In genomic region chr11:32658639-32659406, GRCh38 we compare ENCODE assay signal across 1 cellular context.
TF ChIP-seq lines count a peak whose summit lies in the region.

No MANE protein-coding gene starts in this region.

TF ChIP-seq in WTC11, 78 proteins besides CTCF, POLR2A, EP300 and RAD21 (continued from another document):
- TF ChIP-seq NR3C1 (CRISPR knock-in tag; conservative IDR thresholded peaks at IDR 0.05; ENCODE audit: low read depth) (no peak), NFATC4 (CRISPR knock-in tag; IDR thresholded peaks at IDR 0.05) (no peak), CBFB (CRISPR knock-in tag; IDR thresholded peaks at IDR 0.05; ENCODE audit: low read depth) (no peak), GABPB1 (CRISPR knock-in tag; IDR thresholded peaks at IDR 0.05) (no peak), HMGXB4 (CRISPR knock-in tag; IDR thresholded peaks at IDR 0.05) (no peak), ZNF232 (CRISPR knock-in tag; IDR thresholded peaks at IDR 0.05) (no peak), MXD4 (CRISPR knock-in tag; IDR thresholded peaks at IDR 0.05; ENCODE audit: borderline replicate concordance) (no peak)
- TF ChIP-seq, protein P1, sequence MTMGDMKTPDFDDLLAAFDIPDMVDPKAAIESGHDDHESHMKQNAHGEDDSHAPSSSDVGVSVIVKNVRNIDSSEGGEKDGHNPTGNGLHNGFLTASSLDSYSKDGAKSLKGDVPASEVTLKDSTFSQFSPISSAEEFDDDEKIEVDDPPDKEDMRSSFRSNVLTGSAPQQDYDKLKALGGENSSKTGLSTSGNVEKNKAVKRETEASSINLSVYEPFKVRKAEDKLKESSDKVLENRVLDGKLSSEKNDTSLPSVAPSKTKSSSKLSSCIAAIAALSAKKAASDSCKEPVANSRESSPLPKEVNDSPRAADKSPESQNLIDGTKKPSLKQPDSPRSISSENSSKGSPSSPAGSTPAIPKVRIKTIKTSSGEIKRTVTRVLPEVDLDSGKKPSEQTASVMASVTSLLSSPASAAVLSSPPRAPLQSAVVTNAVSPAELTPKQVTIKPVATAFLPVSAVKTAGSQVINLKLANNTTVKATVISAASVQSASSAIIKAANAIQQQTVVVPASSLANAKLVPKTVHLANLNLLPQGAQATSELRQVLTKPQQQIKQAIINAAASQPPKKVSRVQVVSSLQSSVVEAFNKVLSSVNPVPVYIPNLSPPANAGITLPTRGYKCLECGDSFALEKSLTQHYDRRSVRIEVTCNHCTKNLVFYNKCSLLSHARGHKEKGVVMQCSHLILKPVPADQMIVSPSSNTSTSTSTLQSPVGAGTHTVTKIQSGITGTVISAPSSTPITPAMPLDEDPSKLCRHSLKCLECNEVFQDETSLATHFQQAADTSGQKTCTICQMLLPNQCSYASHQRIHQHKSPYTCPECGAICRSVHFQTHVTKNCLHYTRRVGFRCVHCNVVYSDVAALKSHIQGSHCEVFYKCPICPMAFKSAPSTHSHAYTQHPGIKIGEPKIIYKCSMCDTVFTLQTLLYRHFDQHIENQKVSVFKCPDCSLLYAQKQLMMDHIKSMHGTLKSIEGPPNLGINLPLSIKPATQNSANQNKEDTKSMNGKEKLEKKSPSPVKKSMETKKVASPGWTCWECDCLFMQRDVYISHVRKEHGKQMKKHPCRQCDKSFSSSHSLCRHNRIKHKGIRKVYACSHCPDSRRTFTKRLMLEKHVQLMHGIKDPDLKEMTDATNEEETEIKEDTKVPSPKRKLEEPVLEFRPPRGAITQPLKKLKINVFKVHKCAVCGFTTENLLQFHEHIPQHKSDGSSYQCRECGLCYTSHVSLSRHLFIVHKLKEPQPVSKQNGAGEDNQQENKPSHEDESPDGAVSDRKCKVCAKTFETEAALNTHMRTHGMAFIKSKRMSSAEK (CRISPR knock-in tag; IDR thresholded peaks at IDR 0.05; ENCODE audit: borderline replicate concordance), result no peak
